Comparison of ENCODE assay signal across 1 cellular context in genomic region chr11:78290293-78291176, GRCh38.
TF ChIP-seq lines count a peak whose summit lies in the region.

No MANE protein-coding gene starts in this region.

TF ChIP-seq in SK-N-SH, 30 proteins besides CTCF, POLR2A, EP300 and RAD21 (continued from another document):
- TF ChIP-seq IRF3 (IDR thresholded peaks at IDR 0.05; ENCODE audit: low read depth, low read length) (no peak), RCOR1 (IDR thresholded peaks at IDR 0.05; ENCODE audit: low read length) (no peak), GATA2 (CRISPR knock-in tag; IDR thresholded peaks at IDR 0.05) (no peak), NRF1 (IDR thresholded peaks at IDR 0.05; ENCODE audit: low read depth, low read length) (no peak), RXRA (IDR thresholded peaks at IDR 0.05; ENCODE audit: borderline replicate concordance, low read depth) (no peak), SMC3 (IDR thresholded peaks at IDR 0.05; ENCODE audit: low read depth, low read length) (no peak), CHD2 (IDR thresholded peaks at IDR 0.05; ENCODE audit: low read length, partially characterized antibody) (no peak), RFX5 (IDR thresholded peaks at IDR 0.05; ENCODE audit: low read length) (no peak), MXI1 (IDR thresholded peaks at IDR 0.05; ENCODE audit: low read depth, low read length) (no peak), GABPA (IDR thresholded peaks at IDR 0.05; ENCODE audit: low read depth) (no peak)
- TF ChIP-seq, protein P1, sequence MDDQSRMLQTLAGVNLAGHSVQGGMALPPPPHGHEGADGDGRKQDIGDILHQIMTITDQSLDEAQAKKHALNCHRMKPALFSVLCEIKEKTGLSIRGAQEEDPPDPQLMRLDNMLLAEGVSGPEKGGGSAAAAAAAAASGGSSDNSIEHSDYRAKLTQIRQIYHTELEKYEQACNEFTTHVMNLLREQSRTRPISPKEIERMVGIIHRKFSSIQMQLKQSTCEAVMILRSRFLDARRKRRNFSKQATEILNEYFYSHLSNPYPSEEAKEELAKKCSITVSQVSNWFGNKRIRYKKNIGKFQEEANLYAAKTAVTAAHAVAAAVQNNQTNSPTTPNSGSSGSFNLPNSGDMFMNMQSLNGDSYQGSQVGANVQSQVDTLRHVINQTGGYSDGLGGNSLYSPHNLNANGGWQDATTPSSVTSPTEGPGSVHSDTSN (IDR thresholded peaks at IDR 0.05): no peak
